In genomic region chr7:141511370-141512335, GRCh38 we compare ENCODE assay signal across 9 cellular contexts. TPM values are rescaled to one million over a fixed set of nuclear protein-coding genes. Genes with fewer than 3 reads are reported as not detected.
DNase-seq lines count a peak whose midpoint lies in the region; ATAC-seq, FAIRE-seq and TF ChIP-seq lines count a peak whose summit lies in the region.
"Had no signal": no experiment of that assay in that cellular context is flagged by ENCODE, and none has a peak within 500 bp of the region (broad histone marks: within the 10 kb centered on the region; RNA-seq: fewer than 3 reads in every experiment).

No MANE protein-coding gene starts in this region.

- H3K9me3 Mint-ChIP-seq in mesothelial cell of epicardium = peaks cover 11% of the 10 kb centered on the region

- H3K4me3 Mint-ChIP-seq in mesothelial cell of epicardium = peak overlapping the region; percentile 65

- DNase-seq in stimulated activated CD4-positive, alpha-beta T cell treated with anti-CD3 and anti-CD28 coated beads, Interleukin-15, amount 100 ng/mL, for 24 hours = peak; percentile 24
- DNase-seq in stimulated activated CD4-positive, alpha-beta T cell treated with anti-CD3 and anti-CD28 coated beads, Interleukin-4, amount 100 ng/mL, for 1 hour = no peak
- DNase-seq in coronary artery (ENCODE audit: low spot score) (no peak), mesothelial cell of epicardium (ENCODE audit: low spot score in 2 of 2, unreplicated experiment in 2 of 2) (peak in 1 of 2 experiments; percentile 38), GM19239 (ENCODE audit: insufficient read length, low spot score) (no peak)

- H3K4me3 ChIP-seq in coronary artery = peak overlapping the region; percentile 25

- no peak overlapping the region for H3K27ac ChIP-seq in coronary artery

- no peak overlapping the region for H3K27ac Mint-ChIP-seq in mesothelial cell of epicardium

- ATAC-seq in HG03108 (IDR thresholded peaks at IDR 0.05; ENCODE audit: unreplicated experiment) = no peak
- ATAC-seq in GM19395 (IDR thresholded peaks at IDR 0.05; ENCODE audit: unreplicated experiment) = no peak
- ATAC-seq in GM18861 (IDR thresholded peaks at IDR 0.05; ENCODE audit: unreplicated experiment) = no peak

- peaks cover 72% of the 10 kb centered on the region for H3K27me3 Mint-ChIP-seq in mesothelial cell of epicardium (ENCODE audit: low read depth)

- peaks cover 10% of the 10 kb centered on the region for H3K4me1 Mint-ChIP-seq in mesothelial cell of epicardium

- no peak for FAIRE-seq in GM19239 (lab: Jason Lieb, UNC)
- FAIRE-seq: G401.6 had no signal

- TF ChIP-seq CTCF in coronary artery (IDR thresholded peaks at IDR 0.05) (no peak), mesothelial cell of epicardium (IDR thresholded peaks at IDR 0.05; ENCODE audit: unreplicated experiment) (no peak)

- H3K36me3 Mint-ChIP-seq in mesothelial cell of epicardium = no peaks in the 10 kb centered on the region

RNA-seq across cellular contexts. Expression of gene AGK, which starts 39.6 kb away (rescaled TPM):
- total RNA-seq in mesothelial cell of epicardium = 31.1 to 35.1 TPM (median 35.0 TPM) in 3 replicates
